23 cellular contexts compared by ENCODE assay signal in genomic region chr5:157216395-157217142, GRCh38. TPM values are rescaled to one million over a fixed set of nuclear protein-coding genes. Genes with fewer than 3 reads are reported as not detected.
A peak's percentile ranks its signal among the peaks of the same experiment; 100 is the strongest.
DNase-seq lines count a peak whose midpoint lies in the region; ATAC-seq and TF ChIP-seq lines count a peak whose summit lies in the region.
"Had no signal": no experiment of that assay in that cellular context is flagged by ENCODE, and none has a peak within 500 bp of the region (broad histone marks: within the 10 kb centered on the region; RNA-seq: fewer than 3 reads in every experiment).

No MANE protein-coding gene starts in this region.

- peaks cover 92% of the 10 kb centered on the region for H3K36me3 Mint-ChIP-seq in activated CD4-positive, alpha-beta T cell treated with anti-CD3 and anti-CD28 coated beads, Interleukin-2, amount 10 ng/mL, durations not matched to agents 24 days and 14 days (ENCODE audit: low read depth)
- peaks cover 98% of the 10 kb centered on the region for H3K36me3 Mint-ChIP-seq in activated T-helper 2 cell treated with anti-CD3 and anti-CD28 coated beads, Interferon-gamma antibody, Interleukin-2, Interleukin-4, amounts not matched to agents 10 μg/mL and 5 μg/mL and 100 μg/mL, durations not matched to agents 14 hours and 24 hours and 36 hours (ENCODE audit: low read depth)
- H3K36me3 Mint-ChIP-seq in natural killer cell: peaks cover 32% of the 10 kb centered on the region

- H3K4me3 Mint-ChIP-seq in activated CD4-positive, alpha-beta T cell treated with anti-CD3 and anti-CD28 coated beads, Interleukin-2, amount 10 ng/mL, durations not matched to agents 24 days and 14 days: peak overlapping the region; percentile 78
- H3K4me3 Mint-ChIP-seq in activated T-helper 2 cell treated with anti-CD3 and anti-CD28 coated beads, Interferon-gamma antibody, Interleukin-2, Interleukin-4, amounts not matched to agents 10 μg/mL and 5 μg/mL and 100 μg/mL, durations not matched to agents 14 hours and 24 hours and 36 hours (ENCODE audit: low read depth): peak overlapping the region; percentile 70
- H3K4me3 Mint-ChIP-seq in natural killer cell: peak overlapping the region; percentile 89
- H3K4me3 Mint-ChIP-seq: nephron progenitor cell had no signal

- no peaks in the 10 kb centered on the region for H3K27me3 Mint-ChIP-seq in activated CD4-positive, alpha-beta T cell treated with anti-CD3 and anti-CD28 coated beads, Interleukin-2, amount 10 ng/mL, durations not matched to agents 24 days and 14 days
- H3K27me3 Mint-ChIP-seq in activated T-helper 2 cell treated with anti-CD3 and anti-CD28 coated beads, Interferon-gamma antibody, Interleukin-2, Interleukin-4, amounts not matched to agents 10 μg/mL and 5 μg/mL and 100 μg/mL, durations not matched to agents 14 hours and 24 hours and 36 hours (ENCODE audit: low read depth): no peaks in the 10 kb centered on the region
- H3K27me3 Mint-ChIP-seq in natural killer cell (ENCODE audit: low read depth in 2 of 2): no peaks in the 10 kb centered on the region

- H3K9me3 ChIP-seq in KOPT-K1 (ENCODE audit: insufficient read depth, low read length, poor library complexity, severe bottlenecking): no peaks in the 10 kb centered on the region
- H3K9me3 ChIP-seq: colonic mucosa, prostate gland, suprapubic skin had no signal

- TF ChIP-seq CTCF in natural killer cell (IDR thresholded peaks at IDR 0.05): no peak

- H3K9me3 Mint-ChIP-seq in activated CD4-positive, alpha-beta T cell treated with anti-CD3 and anti-CD28 coated beads, Interleukin-2, amount 10 ng/mL, durations not matched to agents 24 days and 14 days: no peaks in the 10 kb centered on the region
- no peaks in the 10 kb centered on the region for H3K9me3 Mint-ChIP-seq in activated T-helper 2 cell treated with anti-CD3 and anti-CD28 coated beads, Interferon-gamma antibody, Interleukin-2, Interleukin-4, amounts not matched to agents 10 μg/mL and 5 μg/mL and 100 μg/mL, durations not matched to agents 14 hours and 24 hours and 36 hours
- no peaks in the 10 kb centered on the region for H3K9me3 Mint-ChIP-seq in natural killer cell
- H3K9me3 Mint-ChIP-seq: nephron progenitor cell had no signal

- peak; percentile 71 for DNase-seq in activated CD4-positive, alpha-beta T cell treated with anti-CD3 and anti-CD28 coated beads, Interleukin-2, amount 10 ng/mL, durations not matched to agents 24 days and 14 days
- no peak for DNase-seq in activated CD4-positive, alpha-beta T cell treated with anti-CD3 and anti-CD28 coated beads, Interleukin-2, amount 50 U/mL, for 48 hours
- DNase-seq in activated T-helper 2 cell treated with anti-CD3 and anti-CD28 coated beads, Interferon-gamma antibody, Interleukin-2, Interleukin-4, amounts not matched to agents 10 μg/mL and 5 μg/mL and 100 μg/mL, durations not matched to agents 14 hours and 24 hours and 36 hours (ENCODE audit: low spot score): no peak
- DNase-seq in natural killer cell: no peak
- no peak for DNase-seq in ureter (ENCODE audit: low spot score)
- DNase-seq in NCI-H748 treated with DMSO at 0.1 percent for 48 hours (lab: John Stamatoyannopoulos, UW): no peak
- no peak for DNase-seq in cerebellar nuclear complex (lab: John Stamatoyannopoulos, UW)
- DNase-seq: 8988T, activated gamma-delta T cell, C1 segment of cervical spinal cord, colonic mucosa, GM23248, hippocampal formation, NCI-H146, nephron progenitor cell, RPMI8226 had no signal

- no peak for ATAC-seq in natural killer cell
- ATAC-seq: SK-N-SH treated with all-trans-retinoic acid at 6 μM for 48 hours had no signal

- peaks cover 96% of the 10 kb centered on the region for H3K36me3 ChIP-seq in KOPT-K1 (ENCODE audit: insufficient read depth, low read length)
- H3K36me3 ChIP-seq: colonic mucosa, prostate gland, suprapubic skin had no signal

- peaks cover 87% of the 10 kb centered on the region for H3K4me1 Mint-ChIP-seq in activated CD4-positive, alpha-beta T cell treated with anti-CD3 and anti-CD28 coated beads, Interleukin-2, amount 10 ng/mL, durations not matched to agents 24 days and 14 days
- H3K4me1 Mint-ChIP-seq in activated T-helper 2 cell treated with anti-CD3 and anti-CD28 coated beads, Interferon-gamma antibody, Interleukin-2, Interleukin-4, amounts not matched to agents 10 μg/mL and 5 μg/mL and 100 μg/mL, durations not matched to agents 14 hours and 24 hours and 36 hours (ENCODE audit: low read depth): peaks cover 88% of the 10 kb centered on the region
- H3K4me1 Mint-ChIP-seq in natural killer cell: peaks cover 80 to 82% of the 10 kb centered on the region in 2 donors

- peak overlapping the region; percentile 93 for H3K27ac ChIP-seq in KOPT-K1 (ENCODE audit: low read depth, low read length, poor library complexity, severe bottlenecking)
- H3K27ac ChIP-seq: colonic mucosa, GM23248, prostate gland, suprapubic skin had no signal

- intact Hi-C loops in activated CD4-positive, alpha-beta T cell treated with anti-CD3 and anti-CD28 coated beads, Interleukin-2, amount 10 ng/mL, durations not matched to agents 24 days and 14 days (cut with micrococcal nuclease): loop anchor here (1.0 to 5.0 kb wide), 4 partner anchors 7 to 189 kb away; no protein-coding TSS in a partner anchor
- intact Hi-C loops in activated T-helper 2 cell treated with anti-CD3 and anti-CD28 coated beads, Interferon-gamma antibody, Interleukin-2, Interleukin-4, amounts not matched to agents 10 μg/mL and 5 μg/mL and 100 μg/mL, durations not matched to agents 14 hours and 24 hours and 36 hours (cut with micrococcal nuclease): loop anchor here (1.0 to 5.0 kb wide), 3 partner anchors 13 to 184 kb away; partner anchors contain the start of gene ITK
- intact Hi-C loops in natural killer cell (cut with micrococcal nuclease): no loop called here

- H3K27ac Mint-ChIP-seq in activated CD4-positive, alpha-beta T cell treated with anti-CD3 and anti-CD28 coated beads, Interleukin-2, amount 10 ng/mL, durations not matched to agents 24 days and 14 days: peak overlapping the region; percentile 88
- H3K27ac Mint-ChIP-seq in activated T-helper 2 cell treated with anti-CD3 and anti-CD28 coated beads, Interferon-gamma antibody, Interleukin-2, Interleukin-4, amounts not matched to agents 10 μg/mL and 5 μg/mL and 100 μg/mL, durations not matched to agents 14 hours and 24 hours and 36 hours: peak overlapping the region; percentile 93
- H3K27ac Mint-ChIP-seq in natural killer cell: peak overlapping the region; percentile 86 to 92
- H3K27ac Mint-ChIP-seq: nephron progenitor cell had no signal

RNA-seq across cellular contexts. Expression of gene ITK, which starts 35.9 kb away (rescaled TPM):
- total RNA-seq in activated CD4-positive, alpha-beta T cell treated with anti-CD3 and anti-CD28 coated beads, Interleukin-2, amount 10 ng/mL, durations not matched to agents 24 days and 14 days: 230 and 237 TPM in 2 replicates
- total RNA-seq in activated T-helper 2 cell treated with anti-CD3 and anti-CD28 coated beads, Interferon-gamma antibody, Interleukin-2, Interleukin-4, amounts not matched to agents 10 μg/mL and 5 μg/mL and 100 μg/mL, durations not matched to agents 14 hours and 24 hours and 36 hours: 313 and 319 TPM in 2 replicates
- 100 to 1,000 TPM; 153 to 188 (median 186) TPM for total RNA-seq in natural killer cell
- total RNA-seq in ureter: 4.7 TPM
- total RNA-seq: endothelial cell of umbilical vein, fibroblast of villous mesenchyme had no signal

RNA-seq across cellular contexts. Expression of gene CYFIP2, which starts 49.4 kb away (rescaled TPM):
- 180 and 193 TPM in 2 replicates for total RNA-seq in activated CD4-positive, alpha-beta T cell treated with anti-CD3 and anti-CD28 coated beads, Interleukin-2, amount 10 ng/mL, durations not matched to agents 24 days and 14 days
- total RNA-seq in activated T-helper 2 cell treated with anti-CD3 and anti-CD28 coated beads, Interferon-gamma antibody, Interleukin-2, Interleukin-4, amounts not matched to agents 10 μg/mL and 5 μg/mL and 100 μg/mL, durations not matched to agents 14 hours and 24 hours and 36 hours: 171 and 182 TPM in 2 replicates
- 100 to 1,000 TPM; 464 to 542 (median 532) TPM for total RNA-seq in natural killer cell
- total RNA-seq in ureter: 45.3 TPM

RNA-seq across cellular contexts. Expression of gene GARIN3, which starts 50.5 kb away (rescaled TPM):
- 0.19 and 0.36 TPM in 2 replicates for total RNA-seq in activated CD4-positive, alpha-beta T cell treated with anti-CD3 and anti-CD28 coated beads, Interleukin-2, amount 10 ng/mL, durations not matched to agents 24 days and 14 days
- total RNA-seq in activated T-helper 2 cell treated with anti-CD3 and anti-CD28 coated beads, Interferon-gamma antibody, Interleukin-2, Interleukin-4, amounts not matched to agents 10 μg/mL and 5 μg/mL and 100 μg/mL, durations not matched to agents 14 hours and 24 hours and 36 hours: 0.23 and 0.30 TPM in 2 replicates
- not detected for total RNA-seq in natural killer cell
- not detected for total RNA-seq in ureter
- total RNA-seq: colonic mucosa, endothelial cell of umbilical vein, fibroblast of villous mesenchyme, GM23248, M059J, suprapubic skin had no signal

Comparison
In these comparisons a context has a peak if more than half of its experiments do, and no peak if none do; other contexts are left out.
1. RNA of gene ITK, which starts 35.9 kb away (total RNA-seq): 313 to 319 TPM in activated T-helper 2 cell treated with anti-CD3 and anti-CD28 coated beads, Interferon-gamma antibody, Interleukin-2, Interleukin-4, amounts not matched to agents 10 μg/mL and 5 μg/mL and 100 μg/mL, durations not matched to agents 14 hours and 24 hours and 36 hours, 230 to 237 TPM in activated CD4-positive, alpha-beta T cell treated with anti-CD3 and anti-CD28 coated beads, Interleukin-2, amount 10 ng/mL, durations not matched to agents 24 days and 14 days and 153 to 188 TPM in natural killer cell; 4.7 TPM in ureter (single experiment); every median in the first group is over 10 times any median in the second.
2. Peak in every context shown above with its lines, with median percentiles within 50 percentile points of each other: H3K27ac Mint-ChIP-seq and H3K4me3 Mint-ChIP-seq.